2 cellular contexts compared by ENCODE assay signal in the genomic region with DNA sequence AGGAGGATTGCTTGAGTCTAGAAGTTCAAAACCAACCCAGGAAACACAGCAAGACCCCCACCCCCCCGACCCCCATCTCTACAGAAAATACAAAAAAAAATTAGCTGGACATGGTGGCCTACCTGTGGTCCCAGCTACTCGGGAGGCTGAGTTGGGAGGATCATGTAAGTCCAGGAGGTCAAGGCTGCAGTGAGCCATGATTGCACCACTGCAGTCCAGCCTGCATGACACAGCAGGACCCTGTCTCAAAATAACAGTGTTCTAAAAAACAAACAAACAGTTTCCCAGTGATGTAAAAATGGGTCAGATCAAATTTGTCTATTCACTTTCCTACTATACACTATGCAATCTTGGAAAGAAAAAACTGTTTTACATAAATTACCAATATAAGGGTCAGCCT.
A peak's percentile ranks its signal among the peaks of the same experiment; 100 is the strongest.
TF ChIP-seq lines count a peak whose summit lies in the region.

No MANE protein-coding gene starts in this region.

TF ChIP-seq in HepG2, 621 proteins besides CTCF, POLR2A, EP300 and RAD21 (continues in another document):
- TF ChIP-seq U2AF1 (optimal IDR thresholded peaks at IDR 0.05; ENCODE audit: low read depth, low read length) (no peak), PITX1 (CRISPR knock-in tag; IDR thresholded peaks at IDR 0.05) (no peak), POGZ (CRISPR knock-in tag; IDR thresholded peaks at IDR 0.05) (peak; percentile 41; the same call in 1 of the 2 replicates), HMG20B (CRISPR knock-in tag; conservative IDR thresholded peaks at IDR 0.05) (no peak), AGO2 (optimal IDR thresholded peaks at IDR 0.05; ENCODE audit: low read depth, low read length) (no peak), HNF4A (CRISPR knock-in tag; IDR thresholded peaks at IDR 0.05) (peak; percentile 66), JUND (CRISPR knock-in tag; IDR thresholded peaks at IDR 0.05) (no peak), DNMT3B (CRISPR knock-in tag; conservative IDR thresholded peaks at IDR 0.05) (no peak), NFE2 (CRISPR knock-in tag; IDR thresholded peaks at IDR 0.05) (0 out of 2 replicates have a peak, but pooled peaks have one; percentile 19), ZFP37 (CRISPR knock-in tag; IDR thresholded peaks at IDR 0.05; ENCODE audit: borderline replicate concordance) (no peak), CENPX (CRISPR knock-in tag; IDR thresholded peaks at IDR 0.05) (no peak), NFE2L2 (IDR thresholded peaks at IDR 0.05; ENCODE audit: low read length) (peak; percentile 53), ZNF839 (CRISPR knock-in tag; IDR thresholded peaks at IDR 0.05; ENCODE audit: borderline replicate concordance) (no peak), ZSCAN20 (CRISPR knock-in tag; IDR thresholded peaks at IDR 0.05; ENCODE audit: borderline replicate concordance) (no peak), GTF3A (CRISPR knock-in tag; conservative IDR thresholded peaks at IDR 0.05) (no peak), ARNTL (CRISPR knock-in tag; IDR thresholded peaks at IDR 0.05) (no peak), THAP11 (CRISPR knock-in tag; IDR thresholded peaks at IDR 0.05) (peak; percentile 49; the same call in 1 of the 2 replicates), KAT8 (CRISPR knock-in tag; IDR thresholded peaks at IDR 0.05) (no peak)
- TF ChIP-seq, protein P1, sequence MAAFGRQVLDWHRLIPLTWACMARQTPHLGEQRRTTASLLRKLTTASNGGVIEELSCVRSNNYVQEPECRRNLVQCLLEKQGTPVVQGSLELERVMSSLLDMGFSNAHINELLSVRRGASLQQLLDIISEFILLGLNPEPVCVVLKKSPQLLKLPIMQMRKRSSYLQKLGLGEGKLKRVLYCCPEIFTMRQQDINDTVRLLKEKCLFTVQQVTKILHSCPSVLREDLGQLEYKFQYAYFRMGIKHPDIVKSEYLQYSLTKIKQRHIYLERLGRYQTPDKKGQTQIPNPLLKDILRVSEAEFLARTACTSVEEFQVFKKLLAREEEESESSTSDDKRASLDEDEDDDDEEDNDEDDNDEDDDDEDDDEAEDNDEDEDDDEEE (CRISPR knock-in tag; IDR thresholded peaks at IDR 0.05): no peak
- TF ChIP-seq, protein P2, sequence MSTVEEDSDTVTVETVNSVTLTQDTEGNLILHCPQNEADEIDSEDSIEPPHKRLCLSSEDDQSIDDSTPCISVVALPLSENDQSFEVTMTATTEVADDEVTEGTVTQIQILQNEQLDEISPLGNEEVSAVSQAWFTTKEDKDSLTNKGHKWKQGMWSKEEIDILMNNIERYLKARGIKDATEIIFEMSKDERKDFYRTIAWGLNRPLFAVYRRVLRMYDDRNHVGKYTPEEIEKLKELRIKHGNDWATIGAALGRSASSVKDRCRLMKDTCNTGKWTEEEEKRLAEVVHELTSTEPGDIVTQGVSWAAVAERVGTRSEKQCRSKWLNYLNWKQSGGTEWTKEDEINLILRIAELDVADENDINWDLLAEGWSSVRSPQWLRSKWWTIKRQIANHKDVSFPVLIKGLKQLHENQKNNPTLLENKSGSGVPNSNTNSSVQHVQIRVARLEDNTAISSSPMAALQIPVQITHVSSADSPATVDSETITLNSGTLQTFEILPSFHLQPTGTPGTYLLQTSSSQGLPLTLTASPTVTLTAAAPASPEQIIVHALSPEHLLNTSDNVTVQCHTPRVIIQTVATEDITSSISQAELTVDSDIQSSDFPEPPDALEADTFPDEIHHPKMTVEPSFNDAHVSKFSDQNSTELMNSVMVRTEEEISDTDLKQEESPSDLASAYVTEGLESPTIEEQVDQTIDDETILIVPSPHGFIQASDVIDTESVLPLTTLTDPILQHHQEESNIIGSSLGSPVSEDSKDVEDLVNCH (CRISPR knock-in tag; IDR thresholded peaks at IDR 0.05): no peak

TF ChIP-seq in K562, 482 proteins besides CTCF, POLR2A, EP300 and RAD21:
- peak; percentile 30; the same call in 1 of the 2 replicates for TF ChIP-seq MAFG (tag; conservative IDR thresholded peaks at IDR 0.05)
- no peak for TF ChIP-seq ESRRA (IDR thresholded peaks at IDR 0.05; ENCODE audit: borderline replicate concordance, low read depth)
- no peak for TF ChIP-seq U2AF2 (optimal IDR thresholded peaks at IDR 0.05; ENCODE audit: low read depth, low read length)
- TF ChIP-seq ATF1 (CRISPR knock-in tag; IDR thresholded peaks at IDR 0.05): no peak
- no peak for TF ChIP-seq ATF1 (tag; IDR thresholded peaks at IDR 0.05)
- 0 out of 2 replicates have a peak, but pooled peaks have one; percentile 62 for TF ChIP-seq NFE2 (IDR thresholded peaks at IDR 0.05; ENCODE audit: low read depth)
- TF ChIP-seq NR2C2 (CRISPR knock-in tag; IDR thresholded peaks at IDR 0.05): no peak
- TF ChIP-seq NR2C2 (tag; IDR thresholded peaks at IDR 0.05): no peak
- TF ChIP-seq SRSF1 (IDR thresholded peaks at IDR 0.05; ENCODE audit: low read depth, low read length): no peak
- no peak for TF ChIP-seq ZNF57 (CRISPR knock-in tag; IDR thresholded peaks at IDR 0.05)
- no peak for TF ChIP-seq EGR1 (conservative IDR thresholded peaks at IDR 0.05)
- TF ChIP-seq, protein P3, sequence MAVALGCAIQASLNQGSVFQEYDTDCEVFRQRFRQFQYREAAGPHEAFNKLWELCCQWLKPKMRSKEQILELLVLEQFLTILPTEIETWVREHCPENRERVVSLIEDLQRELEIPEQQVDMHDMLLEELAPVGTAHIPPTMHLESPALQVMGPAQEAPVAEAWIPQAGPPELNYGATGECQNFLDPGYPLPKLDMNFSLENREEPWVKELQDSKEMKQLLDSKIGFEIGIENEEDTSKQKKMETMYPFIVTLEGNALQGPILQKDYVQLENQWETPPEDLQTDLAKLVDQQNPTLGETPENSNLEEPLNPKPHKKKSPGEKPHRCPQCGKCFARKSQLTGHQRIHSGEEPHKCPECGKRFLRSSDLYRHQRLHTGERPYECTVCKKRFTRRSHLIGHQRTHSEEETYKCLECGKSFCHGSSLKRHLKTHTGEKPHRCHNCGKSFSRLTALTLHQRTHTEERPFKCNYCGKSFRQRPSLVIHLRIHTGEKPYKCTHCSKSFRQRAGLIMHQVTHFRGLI (CRISPR knock-in tag; IDR thresholded peaks at IDR 0.05): no peak
- TF ChIP-seq MCM3 (IDR thresholded peaks at IDR 0.05): no peak
- TF ChIP-seq MIER1 (IDR thresholded peaks at IDR 0.05; ENCODE audit: low read depth): no peak
- peak; percentile 29; the same call in 1 of the 2 replicates for TF ChIP-seq CEBPB (tag; IDR thresholded peaks at IDR 0.05)
- TF ChIP-seq ZNF354B (CRISPR knock-in tag; IDR thresholded peaks at IDR 0.05): no peak
- TF ChIP-seq STAG1 (CRISPR knock-in tag; IDR thresholded peaks at IDR 0.05; ENCODE audit: borderline replicate concordance): no peak
- no peak for TF ChIP-seq HOXB6 (CRISPR knock-in tag; IDR thresholded peaks at IDR 0.05; ENCODE audit: borderline replicate concordance)
- TF ChIP-seq JUNB (CRISPR knock-in tag; conservative IDR thresholded peaks at IDR 0.05): no peak
- no peak for TF ChIP-seq TFAM (CRISPR knock-in tag; conservative IDR thresholded peaks at IDR 0.05)
- no peak for TF ChIP-seq ARID1B (IDR thresholded peaks at IDR 0.05)
- TF ChIP-seq SMARCC2 (IDR thresholded peaks at IDR 0.05; ENCODE audit: low read depth): no peak
- no peak for TF ChIP-seq RBM17 (IDR thresholded peaks at IDR 0.05; ENCODE audit: borderline replicate concordance, low read depth, low read length)
TF ChIP-seq in K562: peak in this region for 3.
